Comparison of ENCODE assay signal across 1 cellular context in the genomic region with DNA sequence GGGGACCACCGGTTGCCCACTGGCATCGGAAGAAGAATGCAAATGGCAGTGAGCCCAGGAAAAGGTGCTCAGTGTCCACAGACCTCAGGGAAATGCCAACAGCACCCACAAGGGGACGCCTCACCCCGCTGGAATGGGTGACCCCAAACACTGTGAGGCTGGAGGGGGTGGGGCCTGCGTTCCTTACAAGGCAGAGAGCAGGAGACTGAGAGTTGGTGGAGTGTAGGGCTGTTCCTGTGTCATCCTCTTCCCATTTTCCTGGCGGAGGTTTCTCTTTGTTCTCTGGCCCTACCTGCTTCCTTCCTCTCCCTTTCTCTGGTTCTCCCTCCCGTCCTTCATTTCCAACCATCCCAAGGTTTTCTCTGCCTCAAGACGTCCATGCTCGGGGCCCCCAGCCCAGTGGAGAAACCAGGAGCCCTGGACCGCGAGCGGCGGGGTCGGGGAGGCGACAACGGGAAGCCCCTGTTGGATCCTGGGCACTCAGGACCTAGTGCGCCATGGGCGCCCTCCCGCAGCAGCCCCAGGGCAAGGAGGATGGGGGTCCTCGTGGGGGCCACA.
TF ChIP-seq lines count a peak whose summit lies in the region.

No MANE protein-coding gene starts in this region.

TF ChIP-seq in GM23338, 12 proteins besides CTCF, POLR2A, EP300 and RAD21:
- TF ChIP-seq EZH2 (IDR thresholded peaks at IDR 0.05; ENCODE audit: low read depth, unreplicated experiment) = peak; percentile 87
